16 cellular contexts compared by ENCODE assay signal in genomic region chr1:236748471-236748870, GRCh38. TPM values are rescaled to one million over a fixed set of nuclear protein-coding genes. Genes with fewer than 3 reads are reported as not detected.
DNase-seq lines count a peak whose midpoint lies in the region; ATAC-seq and TF ChIP-seq lines count a peak whose summit lies in the region.
"Had no signal": no experiment of that assay in that cellular context is flagged by ENCODE, and none has a peak within 500 bp of the region (broad histone marks: within the 10 kb centered on the region; RNA-seq: fewer than 3 reads in every experiment).

No MANE protein-coding gene starts in this region.

- no peak overlapping the region for H2AFZ ChIP-seq in PC-9
- no peak overlapping the region for H2AFZ ChIP-seq in fibroblast of lung (ENCODE audit: low read length)

- H3K27ac ChIP-seq in A673 (ENCODE audit: low read depth, low read length, poor library complexity, severe bottlenecking) (no peak overlapping the region), PC-9 (no peak overlapping the region), fibroblast of lung (ENCODE audit: insufficient read depth, low read length) (no peak overlapping the region)
- H3K27ac ChIP-seq: BLaER1 had no signal

- BruUV-seq in A673 (replicated peaks; lab: Mats Ljungman, UMichigan) (no TSS peak), PC-9 (replicated peaks; lab: Mats Ljungman, UMichigan) (no TSS peak)

- intact Hi-C loops in A673 (cut with micrococcal nuclease; ENCODE audit: unreplicated experiment), result no loop called here
- intact Hi-C loops in PC-9 (cut with micrococcal nuclease; ENCODE audit: unreplicated experiment), result no loop called here

- H3K9me3 ChIP-seq in A673 (ENCODE audit: low read depth, low read length, poor library complexity, severe bottlenecking), result no peaks in the 10 kb centered on the region
- H3K9me3 ChIP-seq in PC-9 (ENCODE audit: insufficient read depth, low read depth), result no peaks in the 10 kb centered on the region
- no peaks in the 10 kb centered on the region for H3K9me3 ChIP-seq in fibroblast of lung (ENCODE audit: control insufficient read depth, insufficient read depth, low read depth, low read length)
- H3K9me3 ChIP-seq: BLaER1 had no signal

- H3K27me3 ChIP-seq in A673 (replicated peaks; ENCODE audit: insufficient read depth, low read depth, low read length, poor library complexity) (no peaks in the 10 kb centered on the region), PC-9 (ENCODE audit: insufficient read depth, low read depth) (peaks cover 92% of the 10 kb centered on the region), fibroblast of lung (ENCODE audit: control insufficient read depth, insufficient read depth, low read length) (no peaks in the 10 kb centered on the region)
- H3K27me3 ChIP-seq: BLaER1 had no signal

- DNase-seq in A673 (ENCODE audit: low spot score) (no peak), PC-9 (no peak), fibroblast of lung (ENCODE audit: low read depth in 2 of 2) (no peak), GF-D8 (lab: John Stamatoyannopoulos, UW) (no peak)
- no peak for DNase-seq in activated naive CD4-positive, alpha-beta T cell (lab: John Stamatoyannopoulos, UW)
- DNase-seq: activated CD8-positive, alpha-beta memory T cell treated with anti-CD3 and anti-CD28 coated beads, Interleukin-2, amount 10 ng/mL, durations not matched to agents 7 days and 5 days; activated naive CD8-positive, alpha-beta T cell treated with anti-CD3 and anti-CD28 coated beads for 36 hours; cortex of kidney; H7; Karpas-422; mesenchymal stem cell; stimulated activated naive CD8-positive, alpha-beta T cell treated with anti-CD3 and anti-CD28 coated beads, Interleukin-15, amount 100 ng/mL, for 72 hours had no signal

- H3K79me2 ChIP-seq in PC-9 (ENCODE audit: low read depth) (no peaks in the 10 kb centered on the region), fibroblast of lung (ENCODE audit: control insufficient read depth, insufficient read depth, low read length) (no peaks in the 10 kb centered on the region)

- CTCF ChIA-PET in A673 (lab: Charles Lee), result no interaction called here
- CTCF ChIA-PET in PC-9 (lab: Charles Lee), result no interaction called here

- no peak overlapping the region for H3K4me3 ChIP-seq in A673 (ENCODE audit: low read depth, low read length, poor library complexity, severe bottlenecking)
- no peak overlapping the region for H3K4me3 ChIP-seq in PC-9
- H3K4me3 ChIP-seq in fibroblast of lung (replicated peaks in 1 of 4; ENCODE audit: control extremely low read depth in 1 of 4, insufficient read depth in 1 of 4, low read depth in 3 of 4, low read length in 4 of 4), result no peak overlapping the region
- H3K4me3 ChIP-seq: BLaER1 had no signal

- ATAC-seq in GM18861 (IDR thresholded peaks at IDR 0.05; ENCODE audit: unreplicated experiment) (no peak), GM18498 (IDR thresholded peaks at IDR 0.05; ENCODE audit: unreplicated experiment) (no peak)
- ATAC-seq: activated CD8-positive, alpha-beta memory T cell treated with anti-CD3 and anti-CD28 coated beads, Interleukin-2, amount 10 ng/mL, durations not matched to agents 7 days and 5 days; stimulated activated naive CD8-positive, alpha-beta T cell treated with anti-CD3 and anti-CD28 coated beads, Interleukin-15, amount 100 ng/mL, for 72 hours had no signal

- H3K4me2 ChIP-seq in PC-9, result no peak overlapping the region
- H3K4me2 ChIP-seq in fibroblast of lung (ENCODE audit: extremely low read depth, insufficient read depth, low read length), result no peak overlapping the region
- H3K4me2 ChIP-seq: BLaER1 had no signal

- peaks cover 73% of the 10 kb centered on the region for H3K36me3 ChIP-seq in A673 (ENCODE audit: insufficient read depth, low read length, poor library complexity, severe bottlenecking)
- no peaks in the 10 kb centered on the region for H3K36me3 ChIP-seq in PC-9 (ENCODE audit: low read depth)
- no peaks in the 10 kb centered on the region for H3K36me3 ChIP-seq in fibroblast of lung (ENCODE audit: control insufficient read depth, insufficient read depth, low read length)
- H3K36me3 ChIP-seq: BLaER1 had no signal

- no peaks in the 10 kb centered on the region for H3K4me1 ChIP-seq in A673 (ENCODE audit: insufficient read depth, low read length, poor library complexity, severe bottlenecking)
- H3K4me1 ChIP-seq in PC-9 (replicated peaks; ENCODE audit: insufficient read depth), result no peaks in the 10 kb centered on the region
- no peaks in the 10 kb centered on the region for H3K4me1 ChIP-seq in fibroblast of lung (ENCODE audit: control insufficient read depth, extremely low read depth, insufficient read depth, low read length)
- H3K4me1 ChIP-seq: BLaER1 had no signal

- TF ChIP-seq CTCF in A673 (conservative IDR thresholded peaks at IDR 0.05; ENCODE audit: low read depth, low read length) (0 out of 2 replicates have a peak, but pooled peaks have one; percentile 17), GM12873 (IDR thresholded peaks at IDR 0.05; ENCODE audit: insufficient read depth, low read depth, low read length, missing control alignments) (peak; percentile 50), PC-9 (conservative IDR thresholded peaks at IDR 0.05) (peak; percentile 36), fibroblast of lung (conservative IDR thresholded peaks at IDR 0.05 in 1 of 2, IDR thresholded peaks at IDR 0.05 in 1 of 2; ENCODE audit: low read depth in 1 of 2, low read length in 2 of 2) (peak; percentile 8 to 21)

- H3F3A ChIP-seq in PC-9 (ENCODE audit: insufficient read depth, low read depth), result no peaks in the 10 kb centered on the region

- no peaks in the 10 kb centered on the region for H4K20me1 ChIP-seq in PC-9 (ENCODE audit: insufficient read depth)
- H4K20me1 ChIP-seq in fibroblast of lung (ENCODE audit: control insufficient read depth, extremely low read depth, insufficient read depth, low read length), result no peaks in the 10 kb centered on the region
- H4K20me1 ChIP-seq: BLaER1 had no signal

- POLR2A ChIA-PET in A673 (lab: Charles Lee; ENCODE audit: low non-redundant PET) (no interaction called here), PC-9 (lab: Charles Lee; ENCODE audit: unreplicated experiment) (no interaction called here)

- no peaks in the 10 kb centered on the region for H3K9me2 ChIP-seq in PC-9 (ENCODE audit: insufficient read depth)

- H3K9ac ChIP-seq in fibroblast of lung (ENCODE audit: insufficient read depth, low read length), result no peak overlapping the region
- H3K9ac ChIP-seq: BLaER1 had no signal

RNA-seq across cellular contexts. Expression of gene MTR, which starts 46.6 kb away (rescaled TPM):
- total RNA-seq in A673 (2021) (36.0 and 40.8 TPM in 2 replicates), PC-9 (2021) (20.9 and 21.9 TPM in 2 replicates), fibroblast of lung (30.3 and 32.2 TPM in 2 replicates)
- polyA plus RNA-seq in fibroblast of lung, result 16.9 and 20.0 TPM in 2 replicates
- 12.9 and 14.7 TPM in 2 replicates for polyA plus RNA-seq in fibroblast of lung (2012)
- polyA minus RNA-seq in fibroblast of lung (ENCODE audit: low replicate concordance), result 12.1 and 17.2 TPM in 2 replicates
